Comparison of ENCODE assay signal across 24 cellular contexts in the genomic region with DNA sequence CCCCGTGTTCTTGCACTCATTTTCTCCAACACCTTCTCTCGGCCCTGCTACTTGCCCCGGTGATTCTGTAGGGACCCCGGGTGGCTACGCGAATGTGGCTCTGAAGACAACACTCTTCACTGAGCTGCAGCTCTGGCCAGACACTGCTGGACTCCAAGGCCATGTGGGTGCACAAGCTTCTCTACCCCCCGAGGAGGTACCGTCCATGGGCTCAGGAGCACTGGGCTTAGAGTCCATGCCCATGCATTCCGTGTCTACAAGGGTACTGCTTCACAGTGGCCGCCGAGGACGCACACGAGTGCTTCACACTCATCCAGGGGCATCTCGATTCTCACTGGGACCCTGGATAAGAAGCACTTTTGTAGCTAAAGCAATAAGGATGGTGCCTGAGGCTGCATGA. TPM values are rescaled to one million over a fixed set of nuclear protein-coding genes. Genes with fewer than 3 reads are reported as not detected.
DNase-seq lines count a peak whose midpoint lies in the region; ATAC-seq and TF ChIP-seq lines count a peak whose summit lies in the region.
"Had no signal": no experiment of that assay in that cellular context is flagged by ENCODE, and none has a peak within 500 bp of the region (broad histone marks: within the 10 kb centered on the region; RNA-seq: fewer than 3 reads in every experiment).

No MANE protein-coding gene starts in this region.

- H3K27ac Mint-ChIP-seq in H9 (no peak overlapping the region), CD14-positive monocyte (no peak overlapping the region)
- no peak overlapping the region for H3K27ac Mint-ChIP-seq in naive thymus-derived CD4-positive, alpha-beta T cell
- H3K27ac Mint-ChIP-seq: CD4-positive, alpha-beta T cell; CD8-positive, alpha-beta T cell had no signal

- no peak for TF ChIP-seq CTCF in H9 (conservative IDR thresholded peaks at IDR 0.05)
- TF ChIP-seq CTCF in gastroesophageal sphincter (IDR thresholded peaks at IDR 0.05) = no peak
- TF ChIP-seq CTCF in CD14-positive monocyte (IDR thresholded peaks at IDR 0.05) = no peak

- H2AFZ ChIP-seq in H9 (ENCODE audit: low read length) = no peak overlapping the region

- H3K27me3 Mint-ChIP-seq in H9 (ENCODE audit: low read depth) (peaks cover 2% of the 10 kb centered on the region; the same call in 1 of the 2 replicates), CD14-positive monocyte (ENCODE audit: low read depth in 3 of 3) (peaks cover 0 to 1% (median 1%) of the 10 kb centered on the region in 3 donors)
- peaks cover 0 to 18% (median 4%) of the 10 kb centered on the region in 5 donors for H3K27me3 Mint-ChIP-seq in naive thymus-derived CD4-positive, alpha-beta T cell
- H3K27me3 Mint-ChIP-seq: CD4-positive, alpha-beta T cell had no signal

- no peaks in the 10 kb centered on the region for H3K9me3 ChIP-seq in H9 (ENCODE audit: control insufficient read depth, low read depth, low read length)
- H3K9me3 ChIP-seq in gastroesophageal sphincter = no peaks in the 10 kb centered on the region
- no peaks in the 10 kb centered on the region for H3K9me3 ChIP-seq in naive thymus-derived CD4-positive, alpha-beta T cell (ENCODE audit: control insufficient read depth in 2 of 3, low read length in 3 of 3)
- H3K9me3 ChIP-seq: BE2C, BLaER1 had no signal

- no peak overlapping the region for H2BK12ac ChIP-seq in H9 (ENCODE audit: insufficient read length, low read depth, low read length)

- no peak overlapping the region for H3T11ph ChIP-seq in H9 (ENCODE audit: low read length)

- no peak overlapping the region for H2AK5ac ChIP-seq in H9 (ENCODE audit: insufficient read length, low read length)

- H3K4me1 Mint-ChIP-seq in H9 = peaks cover 3 to 12% of the 10 kb centered on the region in 2 experiments
- H3K4me1 Mint-ChIP-seq in naive thymus-derived CD4-positive, alpha-beta T cell = no peaks in the 10 kb centered on the region
- H3K4me1 Mint-ChIP-seq in CD14-positive monocyte = no peaks in the 10 kb centered on the region

- WGBS in H9 (ENCODE audit: extremely low coverage, insufficient read length, low lambda C conversion rate) = no CpG with 5 or more reads among the region's 14 CpGs
- 86 to 94% methylated on average over 1 to 8 of the region's 14 CpGs for whole genome bisulfite sequencing in gastroesophageal sphincter (ENCODE audit: low coverage in 1 of 2), 2 donors

- H3K4me1 ChIP-seq in H9 (ENCODE audit: insufficient read depth, low read length) (no peaks in the 10 kb centered on the region), gastroesophageal sphincter (peaks cover 0 to 15% (median 3%) of the 10 kb centered on the region in 3 donors)
- no peaks in the 10 kb centered on the region for H3K4me1 ChIP-seq in naive thymus-derived CD4-positive, alpha-beta T cell (ENCODE audit: control insufficient read depth in 2 of 2, insufficient read depth in 2 of 2, low read length in 2 of 2)
- H3K4me1 ChIP-seq: BE2C, BLaER1 had no signal

- intact Hi-C loops in posterior vena cava (cut with DNase I) (no loop called here), CD14-positive monocyte (cut with micrococcal nuclease) (no loop called here)
- intact Hi-C loops in naive thymus-derived CD4-positive, alpha-beta T cell (cut with micrococcal nuclease) = no loop called here

- no peak overlapping the region for H2BK15ac ChIP-seq in H9 (ENCODE audit: low read depth, low read length)

- no peak overlapping the region for H4K5ac ChIP-seq in H9 (ENCODE audit: insufficient read length, low read depth, low read length)

- H4K8ac ChIP-seq in H9 (replicated peaks; ENCODE audit: insufficient read length, low read depth, low read length) = no peak overlapping the region

- no peak overlapping the region for H3K23ac ChIP-seq in H9 (ENCODE audit: insufficient read length, low read depth, low read length)

- ATAC-seq in gastroesophageal sphincter = peak; percentile 46
- no peak for ATAC-seq in naive thymus-derived CD4-positive, alpha-beta T cell
- ATAC-seq: CD8-positive, alpha-beta T cell; GM12878 had no signal

- no peaks in the 10 kb centered on the region for H3K79me2 ChIP-seq in H9 (ENCODE audit: insufficient read depth, low read length)

- no peak overlapping the region for H4K91ac ChIP-seq in H9 (ENCODE audit: insufficient read length, low read depth, low read length)

- H3K36me3 ChIP-seq in gastroesophageal sphincter = no peaks in the 10 kb centered on the region
- no peaks in the 10 kb centered on the region for H3K36me3 ChIP-seq in naive thymus-derived CD4-positive, alpha-beta T cell (ENCODE audit: control insufficient read depth in 2 of 3, insufficient read depth in 3 of 3, low read length in 3 of 3)
- H3K36me3 ChIP-seq: BE2C, BLaER1 had no signal

- H3K4me3 Mint-ChIP-seq in H9 = no peak overlapping the region
- H3K4me3 Mint-ChIP-seq in naive thymus-derived CD4-positive, alpha-beta T cell = no peak overlapping the region
- H3K4me3 Mint-ChIP-seq in CD14-positive monocyte = no peak overlapping the region
- H3K4me3 Mint-ChIP-seq: CD4-positive, alpha-beta T cell; CD8-positive, alpha-beta T cell had no signal

- H3K18ac ChIP-seq in H9 (ENCODE audit: insufficient read length, low read depth, low read length) = no peak overlapping the region

- H3K14ac ChIP-seq in H9 (ENCODE audit: insufficient read depth, low read length) = peak overlapping the region; percentile 10; the same call in 1 of the 2 replicates

- TF ChIP-seq EP300 in gastroesophageal sphincter (IDR thresholded peaks at IDR 0.05) = no peak

- no peak overlapping the region for H2BK20ac ChIP-seq in H9 (ENCODE audit: low read depth, low read length, poor library complexity, severe bottlenecking)

- POLR2A ChIA-PET in naive thymus-derived CD4-positive, alpha-beta T cell (lab: Charles Lee) = no interaction called here

- H3K56ac ChIP-seq in H9 (ENCODE audit: insufficient read length, low read depth, low read length) = no peak overlapping the region

- no peak overlapping the region for H2BK5ac ChIP-seq in H9 (ENCODE audit: insufficient read length, low read length)

- H3K4me2 ChIP-seq in H9 (ENCODE audit: insufficient read depth, insufficient read length, low read length) = no peak overlapping the region
- H3K4me2 ChIP-seq: BLaER1 had no signal

- CTCF ChIA-PET in naive thymus-derived CD4-positive, alpha-beta T cell (lab: Charles Lee) = no interaction called here

- H3K9ac ChIP-seq in H9 (ENCODE audit: extremely low read depth, insufficient read length, low read length) = no peak overlapping the region
- H3K9ac ChIP-seq: BLaER1 had no signal

- no peak for DNase-seq in H9
- DNase-seq in posterior vena cava (ENCODE audit: low spot score) = peak; percentile 66
- no peak for DNase-seq in naive thymus-derived CD4-positive, alpha-beta T cell
- DNase-seq in NCI-H1930 (lab: John Stamatoyannopoulos, UW) = no peak
- no peak for DNase-seq in retina
- DNase-seq in CD14-positive monocyte (ENCODE audit: low spot score) = no peak
- DNase-seq: 8988T; ACHN; BE2C; C1 segment of cervical spinal cord; CD4-positive, alpha-beta T cell; CD8-positive, alpha-beta T cell; DMS 273 treated with DMSO at 0.1 percent for 48 hours; DMS153; DMS53; DMS79; DND-41; EL; GDM1 had no signal

- no peak overlapping the region for H3K4ac ChIP-seq in H9 (ENCODE audit: low read depth, low read length)

- H3K27ac ChIP-seq in H9 (ENCODE audit: insufficient read length, low read depth, low read length) (no peak overlapping the region), gastroesophageal sphincter (no peak overlapping the region)
- H3K27ac ChIP-seq in naive thymus-derived CD4-positive, alpha-beta T cell (ENCODE audit: low read depth, low read length) = no peak overlapping the region
- H3K27ac ChIP-seq: BLaER1 had no signal

- H3K79me1 ChIP-seq in H9 (ENCODE audit: insufficient read depth, low read depth, low read length, poor library complexity, severe bottlenecking) = no peaks in the 10 kb centered on the region

- no peaks in the 10 kb centered on the region for H3K23me2 ChIP-seq in H9 (ENCODE audit: insufficient read length, low read depth, low read length, poor library complexity, severe bottlenecking)

- TF ChIP-seq POLR2A in gastroesophageal sphincter (IDR thresholded peaks at IDR 0.05) = no peak

- no peak overlapping the region for H3K4me3 ChIP-seq in gastroesophageal sphincter
- no peak overlapping the region for H3K4me3 ChIP-seq in naive thymus-derived CD4-positive, alpha-beta T cell (ENCODE audit: low read length)
- H3K4me3 ChIP-seq: BLaER1, GM12878 had no signal

- H4K20me1 ChIP-seq in H9 (ENCODE audit: control insufficient read depth, insufficient read depth, insufficient read length) = no peaks in the 10 kb centered on the region
- H4K20me1 ChIP-seq: BLaER1 had no signal

- H3K36me3 Mint-ChIP-seq in H9 (ENCODE audit: insufficient read depth in 1 of 3, low read depth in 3 of 3) (peaks cover 0 to 10% (median 3%) of the 10 kb centered on the region in 3 experiments; a peak in 4 of 7 replicates), CD14-positive monocyte (no peaks in the 10 kb centered on the region)
- no peaks in the 10 kb centered on the region for H3K36me3 Mint-ChIP-seq in naive thymus-derived CD4-positive, alpha-beta T cell
- H3K36me3 Mint-ChIP-seq: CD8-positive, alpha-beta T cell had no signal

- H3K9me3 Mint-ChIP-seq in H9 (peaks cover 6 to 7% of the 10 kb centered on the region in 2 experiments; a peak in 3 of 5 replicates), CD14-positive monocyte (peaks cover 0 to 3% (median 0%) of the 10 kb centered on the region in 7 donors)
- no peaks in the 10 kb centered on the region for H3K9me3 Mint-ChIP-seq in naive thymus-derived CD4-positive, alpha-beta T cell
- H3K9me3 Mint-ChIP-seq: CD4-positive, alpha-beta T cell; CD8-positive, alpha-beta T cell had no signal

- H2BK120ac ChIP-seq in H9 (ENCODE audit: low read depth, low read length, poor library complexity, severe bottlenecking) = no peak overlapping the region

- no peaks in the 10 kb centered on the region for H3K27me3 ChIP-seq in H9 (ENCODE audit: insufficient read depth, low read length)
- H3K27me3 ChIP-seq in gastroesophageal sphincter = no peaks in the 10 kb centered on the region
- H3K27me3 ChIP-seq in naive thymus-derived CD4-positive, alpha-beta T cell (ENCODE audit: control insufficient read depth in 2 of 2, insufficient read depth in 2 of 2, low read length in 2 of 2) = no peaks in the 10 kb centered on the region
- H3K27me3 ChIP-seq: BE2C, BLaER1 had no signal

RNA-seq across cellular contexts. Expression of gene SMOC2, which starts 59.5 kb away (rescaled TPM):
- 1.8 and 2.1 TPM in 2 replicates for total RNA-seq in H9 (2021)
- total RNA-seq in gastroesophageal sphincter = 100 to 1,000 TPM in 3 of 4 donors, 10 to 100 TPM in 1; 45.8 to 382 (median 160) TPM
- total RNA-seq in posterior vena cava = 100 to 1,000 TPM in 1 of 2 donors, 10 to 100 TPM in 1; 77.6 to 176 TPM
- not detected for total RNA-seq in naive thymus-derived CD4-positive, alpha-beta T cell
- polyA plus RNA-seq in naive thymus-derived CD4-positive, alpha-beta T cell = not detected
- polyA plus RNA-seq in CD14-positive monocyte = not detected
- total RNA-seq: CD4-positive, alpha-beta T cell; CD8-positive, alpha-beta T cell; Daoy had no signal
- polyA plus RNA-seq: AG04450 had no signal

Comparison
In these comparisons a context has a peak if more than half of its experiments do, and no peak if none do; other contexts are left out.
1. RNA of gene SMOC2, which starts 59.5 kb away (total RNA-seq): 45.8 to 382 TPM in gastroesophageal sphincter and 77.6 to 176 TPM in posterior vena cava; 1.8 to 2.1 TPM in H9 and not detected in naive thymus-derived CD4-positive, alpha-beta T cell; every median in the first group is over 10 times any median in the second.